Comparison of ENCODE assay signal across 10 cellular contexts in the genomic region with DNA sequence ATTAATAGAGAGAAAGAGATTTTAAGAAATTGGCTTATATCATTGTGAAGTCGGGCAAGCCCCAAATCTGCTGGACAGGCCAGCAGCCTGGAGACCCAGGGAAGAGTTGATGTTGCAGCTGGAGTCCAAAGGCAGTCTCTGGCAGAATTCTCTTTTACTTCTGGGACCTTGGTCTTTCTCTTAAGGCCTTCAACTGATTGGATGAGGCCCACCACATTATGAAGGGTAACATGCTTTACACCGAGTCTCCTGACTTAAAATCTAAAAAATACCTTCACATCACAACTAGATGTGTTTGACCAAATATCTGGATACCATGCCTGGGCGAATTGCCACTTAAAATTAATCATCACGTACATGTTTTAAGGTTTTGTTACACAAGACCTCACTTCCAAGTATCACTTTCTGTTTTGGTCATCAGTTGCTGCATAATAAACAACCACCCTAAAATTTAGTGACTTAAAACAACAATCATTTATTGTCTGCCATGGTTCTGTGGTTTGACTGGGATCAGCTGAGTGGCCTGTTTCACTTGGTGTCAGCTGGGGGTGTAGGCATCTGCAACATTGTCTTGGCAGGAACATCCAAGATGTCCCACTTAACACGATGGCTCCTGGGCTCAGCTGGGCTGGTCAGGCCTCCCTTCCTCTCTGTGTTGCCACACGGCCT. TPM values are rescaled to one million over a fixed set of nuclear protein-coding genes. Genes with fewer than 3 reads are reported as not detected.
DNase-seq lines count a peak whose midpoint lies in the region; ATAC-seq and TF ChIP-seq lines count a peak whose summit lies in the region.
"Had no signal": no experiment of that assay in that cellular context is flagged by ENCODE, and none has a peak within 500 bp of the region (broad histone marks: within the 10 kb centered on the region; RNA-seq: fewer than 3 reads in every experiment).

No MANE protein-coding gene starts in this region.

- peak overlapping the region; percentile 95 to 99 (median 97) for H3K27ac Mint-ChIP-seq in CD14-positive monocyte
- no peak overlapping the region for H3K27ac Mint-ChIP-seq in activated T-helper 17 cell treated with anti-CD3 and anti-CD28 coated beads, Interleukin-2, amount 50 U/mL, for 72 hours

- H3K9me3 Mint-ChIP-seq in CD14-positive monocyte, result peaks cover 0 to 8% (median 3%) of the 10 kb centered on the region in 7 donors
- no peaks in the 10 kb centered on the region for H3K9me3 Mint-ChIP-seq in activated T-helper 17 cell treated with anti-CD3 and anti-CD28 coated beads, Interleukin-2, amount 50 U/mL, for 72 hours

- no peak for TF ChIP-seq CTCF in CD14-positive monocyte (IDR thresholded peaks at IDR 0.05)
- no peak for TF ChIP-seq CTCF in Peyer's patch (IDR thresholded peaks at IDR 0.05)
- no peak for TF ChIP-seq CTCF in foreskin fibroblast (IDR thresholded peaks at IDR 0.05; ENCODE audit: low read depth, low read length)

- peaks cover 14 to 15% of the 10 kb centered on the region in 2 donors for H3K36me3 Mint-ChIP-seq in CD14-positive monocyte
- H3K36me3 Mint-ChIP-seq in activated T-helper 17 cell treated with anti-CD3 and anti-CD28 coated beads, Interleukin-2, amount 50 U/mL, for 72 hours (ENCODE audit: low read depth), result no peaks in the 10 kb centered on the region

- peaks cover 67% of the 10 kb centered on the region for H3K4me1 Mint-ChIP-seq in CD14-positive monocyte
- peaks cover 37% of the 10 kb centered on the region for H3K4me1 Mint-ChIP-seq in activated T-helper 17 cell treated with anti-CD3 and anti-CD28 coated beads, Interleukin-2, amount 50 U/mL, for 72 hours

- intact Hi-C loops in CD14-positive monocyte (cut with micrococcal nuclease), result no loop called here

- ATAC-seq in GM18909 (IDR thresholded peaks at IDR 0.05; ENCODE audit: poor library complexity, unreplicated experiment) (peak; percentile 33), HG03442 (IDR thresholded peaks at IDR 0.05; ENCODE audit: unreplicated experiment) (peak; percentile 30), GM19035 (IDR thresholded peaks at IDR 0.05; ENCODE audit: unreplicated experiment) (no peak)
- ATAC-seq in activated T-helper 17 cell treated with anti-CD3 and anti-CD28 coated beads, Interleukin-2, amount 50 U/mL, for 72 hours (replicated peaks), result peak; percentile 66

- H3K36me3 ChIP-seq in Peyer's patch, result no peaks in the 10 kb centered on the region

- H3K27me3 Mint-ChIP-seq in CD14-positive monocyte (ENCODE audit: low read depth in 3 of 3), result peaks cover 4 to 16% (median 8%) of the 10 kb centered on the region in 3 donors
- peaks cover 16% of the 10 kb centered on the region for H3K27me3 Mint-ChIP-seq in activated T-helper 17 cell treated with anti-CD3 and anti-CD28 coated beads, Interleukin-2, amount 50 U/mL, for 72 hours

- H3K4me3 ChIP-seq in Peyer's patch (no peak overlapping the region), foreskin fibroblast (ENCODE audit: low read depth in 1 of 2, low read length in 2 of 2) (no peak overlapping the region)

- no peak overlapping the region for H3K27ac ChIP-seq in Peyer's patch

- no peaks in the 10 kb centered on the region for H3K27me3 ChIP-seq in Peyer's patch

- DNase-seq in CD14-positive monocyte (ENCODE audit: low spot score) (peak; percentile 56), Peyer's patch (no peak), cerebellar nuclear complex (lab: John Stamatoyannopoulos, UW) (no peak), foreskin fibroblast (no peak)
- DNase-seq: DMS 273 treated with DMSO at 0.1 percent for 48 hours, NCI-H524 treated with DMSO at 0.1 percent for 48 hours had no signal

- peak overlapping the region; percentile 65 to 83 for H3K4me3 Mint-ChIP-seq in CD14-positive monocyte
- peak overlapping the region; percentile 41 for H3K4me3 Mint-ChIP-seq in activated T-helper 17 cell treated with anti-CD3 and anti-CD28 coated beads, Interleukin-2, amount 50 U/mL, for 72 hours

- no peaks in the 10 kb centered on the region for H3K9me3 ChIP-seq in Peyer's patch

- H3K4me1 ChIP-seq in Peyer's patch, result peaks cover 0 to 9% (median 3%) of the 10 kb centered on the region in 4 donors

- TF ChIP-seq POLR2A in Peyer's patch (IDR thresholded peaks at IDR 0.05), result no peak

RNA-seq across cellular contexts. Expression of a gene that starts 3.4 kb away (rescaled TPM):
- 1 to 10 TPM; 2.3 to 3.0 TPM for polyA plus RNA-seq in CD14-positive monocyte
- 1 to 10 TPM; 3.0 to 3.9 TPM for total RNA-seq in activated T-helper 17 cell treated with anti-CD3 and anti-CD28 coated beads, Interleukin-2, amount 50 U/mL, for 72 hours
- 10 to 100 TPM in 1 of 4 donors, 1 to 10 TPM in 3; 2.1 to 19.0 (median 3.9) TPM for total RNA-seq in Peyer's patch
